ENCODE assay signal across 15 cellular contexts in the genomic region with DNA sequence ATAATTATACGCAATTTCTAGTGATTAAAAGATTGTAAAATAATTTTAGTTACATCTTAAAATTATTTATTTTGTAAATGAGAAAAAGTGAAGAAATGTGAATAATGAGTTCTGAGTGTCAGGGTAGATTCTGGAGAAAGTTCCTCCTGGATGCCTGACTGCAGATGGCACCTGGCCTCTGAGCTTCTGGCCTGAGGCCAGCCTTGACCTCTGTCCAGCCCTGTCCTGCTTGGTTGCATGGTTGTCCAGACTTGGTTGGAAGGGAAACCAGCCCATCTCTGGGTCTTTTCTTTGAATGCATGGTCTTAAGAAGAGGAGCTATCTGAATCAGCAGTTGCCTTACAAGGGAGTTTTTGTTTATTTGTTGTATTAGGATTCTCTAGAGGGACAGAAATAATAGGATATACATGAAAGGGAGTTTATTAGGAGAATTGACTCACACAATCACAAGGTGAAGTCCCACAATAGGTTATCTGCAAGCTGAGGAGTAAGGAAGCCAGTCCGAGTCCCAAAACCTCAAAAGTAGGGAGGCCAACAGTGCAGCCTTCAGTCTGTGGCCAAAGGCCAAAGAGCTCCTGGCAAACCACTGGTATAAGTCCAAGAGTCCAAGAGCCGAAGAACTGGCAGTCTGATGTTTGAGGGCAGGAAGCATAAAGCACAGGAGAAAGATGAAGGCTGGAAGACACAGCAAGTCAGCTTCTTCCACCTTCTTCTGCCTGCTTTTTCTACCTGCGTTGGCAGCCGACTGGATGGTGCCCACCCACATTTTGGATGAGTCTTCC.
A peak's percentile ranks its signal among the peaks of the same experiment; 100 is the strongest.
DNase-seq lines count a peak whose midpoint lies in the region; ATAC-seq and TF ChIP-seq lines count a peak whose summit lies in the region.
"Had no signal": no experiment of that assay in that cellular context is flagged by ENCODE, and none has a peak within 500 bp of the region (broad histone marks: within the 10 kb centered on the region; RNA-seq: fewer than 3 reads in every experiment).

No MANE protein-coding gene starts in this region.

- H3K27ac ChIP-seq in lung (ENCODE audit: low read depth in 1 of 2, low read length in 1 of 2), result no peak overlapping the region
- no peak overlapping the region for H3K27ac ChIP-seq in heart left ventricle

- ATAC-seq in lung (ENCODE audit: insufficient read depth, low FRiP score) (no peak), GM18873 (IDR thresholded peaks at IDR 0.05; ENCODE audit: low FRiP score, unreplicated experiment) (no peak), heart left ventricle (no peak)

- H3K4me1 ChIP-seq in lung (ENCODE audit: control insufficient read depth in 2 of 2, insufficient read depth in 2 of 2, low read length in 2 of 2) (peaks cover 0 to 1% of the 10 kb centered on the region in 2 donors), heart left ventricle (peaks cover 0 to 7% (median 0%) of the 10 kb centered on the region in 12 donors)
- H3K4me1 ChIP-seq: BE2C had no signal

- H3K4me3 ChIP-seq in lung (no peak overlapping the region), heart left ventricle (no peak overlapping the region)

- intact Hi-C loops in heart left ventricle (cut with DNase I), result no loop called here

- DNase-seq in cerebellar cortex (ENCODE audit: low spot score) (peak; percentile 33), ecto neural progenitor cell (ENCODE audit: low spot score) (peak; percentile 17), lung (ENCODE audit: low spot score) (peak; percentile 22), SIG-M5 treated with dmso at 0.1 percent for 504 hours (lab: John Stamatoyannopoulos, UW; ENCODE audit: unreplicated experiment) (no peak), heart left ventricle (no peak)
- DNase-seq: ACHN; BE2C; C1 segment of cervical spinal cord; CD4-positive, CD25-positive, alpha-beta regulatory T cell; CD8-positive, alpha-beta memory T cell; COR-L47; DMS79; GF-D8; H9 had no signal

- TF ChIP-seq CTCF in lung (IDR thresholded peaks at IDR 0.05; ENCODE audit: control extremely low read depth, extremely low read depth), result no peak
- TF ChIP-seq CTCF in heart left ventricle (IDR thresholded peaks at IDR 0.05), result no peak

- no peak for TF ChIP-seq POLR2A in heart left ventricle (IDR thresholded peaks at IDR 0.05)

- H3K9me3 ChIP-seq in lung (ENCODE audit: control insufficient read depth in 2 of 2, insufficient read depth in 1 of 2, low read length in 1 of 2) (peaks cover 0 to 8% of the 10 kb centered on the region in 2 donors), heart left ventricle (no peaks in the 10 kb centered on the region)
- H3K9me3 ChIP-seq: BE2C had no signal

- 89 to 93% methylated on average over 5 of the region's 5 CpGs for WGBS in lung, 2 donors
- 74 to 82% (median 80%) methylated on average over 5 of the region's 5 CpGs for WGBS in heart left ventricle, 4 donors

- no peaks in the 10 kb centered on the region for H3K27me3 ChIP-seq in lung (ENCODE audit: control insufficient read depth, insufficient read depth)
- no peaks in the 10 kb centered on the region for H3K27me3 ChIP-seq in heart left ventricle
- H3K27me3 ChIP-seq: BE2C had no signal

- H3K36me3 ChIP-seq in lung (ENCODE audit: control insufficient read depth in 2 of 2, insufficient read depth in 2 of 2, low read length in 2 of 2), result no peaks in the 10 kb centered on the region
- no peaks in the 10 kb centered on the region for H3K36me3 ChIP-seq in heart left ventricle
- H3K36me3 ChIP-seq: BE2C had no signal

Comparison
In these comparisons a context has a peak if more than half of its experiments do, and no peak if none do; other contexts are left out.
1. DNase-seq: peak in cerebellar cortex (single experiment), ecto neural progenitor cell (single experiment) and lung (single experiment); none in SIG-M5 treated with dmso at 0.1 percent for 504 hours (single experiment) and heart left ventricle (0 of 5).